Comparison of ENCODE assay signal across 8 cellular contexts in the genomic region with DNA sequence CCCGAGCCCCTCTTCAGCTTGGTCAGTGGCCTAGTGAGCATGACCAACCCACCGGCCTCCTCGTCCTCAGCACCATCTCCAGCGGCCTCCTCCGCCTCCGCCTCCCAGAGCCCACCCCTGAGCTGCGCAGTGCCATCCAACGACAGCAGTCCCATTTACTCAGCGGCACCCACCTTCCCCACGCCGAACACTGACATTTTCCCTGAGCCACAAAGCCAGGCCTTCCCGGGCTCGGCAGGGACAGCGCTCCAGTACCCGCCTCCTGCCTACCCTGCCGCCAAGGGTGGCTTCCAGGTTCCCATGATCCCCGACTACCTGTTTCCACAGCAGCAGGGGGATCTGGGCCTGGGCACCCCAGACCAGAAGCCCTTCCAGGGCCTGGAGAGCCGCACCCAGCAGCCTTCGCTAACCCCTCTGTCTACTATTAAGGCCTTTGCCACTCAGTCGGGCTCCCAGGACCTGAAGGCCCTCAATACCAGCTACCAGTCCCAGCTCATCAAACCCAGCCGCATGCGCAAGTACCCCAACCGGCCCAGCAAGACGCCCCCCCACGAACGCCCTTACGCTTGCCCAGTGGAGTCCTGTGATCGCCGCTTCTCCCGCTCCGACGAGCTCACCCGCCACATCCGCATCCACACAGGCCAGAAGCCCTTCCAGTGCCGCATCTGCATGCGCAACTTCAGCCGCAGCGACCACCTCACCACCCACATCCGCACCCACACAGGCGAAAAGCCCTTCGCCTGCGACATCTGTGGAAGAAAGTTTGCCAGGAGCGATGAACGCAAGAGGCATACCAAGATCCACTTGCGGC. TPM values are rescaled to one million over a fixed set of nuclear protein-coding genes. Genes with fewer than 3 reads are reported as not detected.
DNase-seq lines count a peak whose midpoint lies in the region; TF ChIP-seq lines count a peak whose summit lies in the region.

No MANE protein-coding gene starts in this region.

- intact Hi-C loops in A673 (cut with micrococcal nuclease; ENCODE audit: unreplicated experiment) = loop anchor here (10.0 kb wide), 1 partner anchor 808 kb away; no protein-coding TSS in a partner anchor
- intact Hi-C loops in colonic mucosa (cut with DNase I) = loop anchor here (5.0 kb wide), 1 partner anchor 35 kb away; no protein-coding TSS in a partner anchor

- H3K9me3 ChIP-seq in A673 (ENCODE audit: low read depth, low read length, poor library complexity, severe bottlenecking) = no peaks in the 10 kb centered on the region
- H3K9me3 ChIP-seq in colonic mucosa = no peaks in the 10 kb centered on the region
- no peaks in the 10 kb centered on the region for H3K9me3 ChIP-seq in mucosa of rectum (ENCODE audit: control insufficient read depth in 2 of 2, low read length in 2 of 2)
- H3K9me3 ChIP-seq in WERI-Rb-1 (ENCODE audit: severe bottlenecking) = no peaks in the 10 kb centered on the region

- POLR2A ChIA-PET in A673 (lab: Charles Lee; ENCODE audit: low non-redundant PET) = interaction anchor here (0.7 to 0.9 kb wide), 2 partner anchors 109 to 127 kb away, joined by 3 to 4 read pairs; no protein-coding TSS in a partner anchor

- DNase-seq in A673 (ENCODE audit: low spot score) = peak; percentile 33
- peak; percentile 54 for DNase-seq in M059J (ENCODE audit: low read depth)
- DNase-seq in colonic mucosa = no peak
- no peak for DNase-seq in ecto neural progenitor cell (ENCODE audit: low spot score)
- DNase-seq in NCI-H2029 treated with DMSO at 0.1 percent for 48 hours (lab: John Stamatoyannopoulos, UW) = no peak
- no peak for DNase-seq in WERI-Rb-1
- no peak for DNase-seq in cerebellum (ENCODE audit: low spot score)

- TF ChIP-seq CTCF in A673 (conservative IDR thresholded peaks at IDR 0.05; ENCODE audit: low read depth, low read length) = no peak
- no peak for TF ChIP-seq CTCF in colonic mucosa (IDR thresholded peaks at IDR 0.05)
- TF ChIP-seq CTCF in WERI-Rb-1 (IDR thresholded peaks at IDR 0.05; ENCODE audit: low read depth, low read length) = no peak

- no peaks in the 10 kb centered on the region for H3K27me3 ChIP-seq in A673 (replicated peaks; ENCODE audit: insufficient read depth, low read depth, low read length, poor library complexity)
- H3K27me3 ChIP-seq in colonic mucosa = no peaks in the 10 kb centered on the region
- no peaks in the 10 kb centered on the region for H3K27me3 ChIP-seq in mucosa of rectum (ENCODE audit: control insufficient read depth in 2 of 2, insufficient read depth in 2 of 2, low read length in 2 of 2)
- no peaks in the 10 kb centered on the region for H3K27me3 ChIP-seq in WERI-Rb-1 (ENCODE audit: insufficient read depth, low read depth, severe bottlenecking)

- BruUV-seq in A673 (replicated peaks; lab: Mats Ljungman, UMichigan) = no TSS peak

- CTCF ChIA-PET in A673 (lab: Charles Lee) = no interaction called here

- H3K4me3 ChIP-seq in A673 (ENCODE audit: low read depth, low read length, poor library complexity, severe bottlenecking) (peak overlapping the region; percentile 86), colonic mucosa (peak overlapping the region; percentile 81), mucosa of rectum (ENCODE audit: low read length in 2 of 2) (peak overlapping the region; percentile 76 to 90), WERI-Rb-1 (ENCODE audit: low read depth, low read length) (no peak overlapping the region)

- peak overlapping the region; percentile 100 for H3K27ac ChIP-seq in A673 (ENCODE audit: low read depth, low read length, poor library complexity, severe bottlenecking)
- H3K27ac ChIP-seq in colonic mucosa = no peak overlapping the region
- no peak overlapping the region for H3K27ac ChIP-seq in mucosa of rectum (ENCODE audit: low read depth in 2 of 2, low read length in 2 of 2)
- no peak overlapping the region for H3K27ac ChIP-seq in WERI-Rb-1

- H3K4me1 ChIP-seq in A673 (ENCODE audit: insufficient read depth, low read length, poor library complexity, severe bottlenecking) = peaks cover 13% of the 10 kb centered on the region
- peaks cover 3% of the 10 kb centered on the region for H3K4me1 ChIP-seq in colonic mucosa
- H3K4me1 ChIP-seq in mucosa of rectum (ENCODE audit: control insufficient read depth in 2 of 2, insufficient read depth in 2 of 2, low read length in 2 of 2) = peaks cover 22 to 27% of the 10 kb centered on the region in 2 donors

- H3K36me3 ChIP-seq in A673 (ENCODE audit: insufficient read depth, low read length, poor library complexity, severe bottlenecking) (peaks cover 23% of the 10 kb centered on the region), colonic mucosa (no peaks in the 10 kb centered on the region), mucosa of rectum (ENCODE audit: control insufficient read depth in 2 of 2, insufficient read depth in 2 of 2, low read length in 2 of 2) (peaks cover 3 to 4% of the 10 kb centered on the region in 2 donors), WERI-Rb-1 (no peaks in the 10 kb centered on the region; the same call in 1 of the 2 replicates)

- H3K9ac ChIP-seq in colonic mucosa (ENCODE audit: low read depth in 2 of 2, low read length in 2 of 2) = peak overlapping the region in 1 of 2 donors; percentile 39
- H3K9ac ChIP-seq in mucosa of rectum (ENCODE audit: low read depth in 1 of 2, low read length in 2 of 2) = peak overlapping the region; percentile 52 to 87

RNA-seq across cellular contexts. Expression of a gene that starts 1.8 kb away (rescaled TPM):
- total RNA-seq in A673 (2021) (64.8 and 98.2 TPM in 2 replicates), colonic mucosa (10 to 100 TPM in 1 of 2 donors, 1 to 10 TPM in 1; 6.7 to 73.9 TPM), cerebellum (1.9 TPM)
- 3.9 and 4.1 TPM in 2 replicates for total RNA-seq in M059J (2014; rRNA removed; shearing (Covaris generic))

RNA-seq across cellular contexts. Expression of a gene that starts 28.2 kb away (rescaled TPM):
- total RNA-seq in A673 (2021) (8.4 and 14.6 TPM in 2 replicates), colonic mucosa (1 to 10 TPM in 1 of 2 donors, under 1 TPM in 1; 0.42 to 3.2 TPM), cerebellum (40.3 TPM)
- total RNA-seq in M059J (2014; rRNA removed; shearing (Covaris generic)) = 0.32 and 1.6 TPM in 2 replicates

Comparison
In these comparisons a context has a peak if more than half of its experiments do, and no peak if none do; other contexts are left out.
1. DNase-seq: peak in A673 (single experiment) and M059J (single experiment); none in colonic mucosa (single experiment), ecto neural progenitor cell (single experiment), NCI-H2029 treated with DMSO at 0.1 percent for 48 hours (single experiment), WERI-Rb-1 (single experiment) and cerebellum (single experiment).